Comparison of ENCODE assay signal across 8 cellular contexts in the genomic region with DNA sequence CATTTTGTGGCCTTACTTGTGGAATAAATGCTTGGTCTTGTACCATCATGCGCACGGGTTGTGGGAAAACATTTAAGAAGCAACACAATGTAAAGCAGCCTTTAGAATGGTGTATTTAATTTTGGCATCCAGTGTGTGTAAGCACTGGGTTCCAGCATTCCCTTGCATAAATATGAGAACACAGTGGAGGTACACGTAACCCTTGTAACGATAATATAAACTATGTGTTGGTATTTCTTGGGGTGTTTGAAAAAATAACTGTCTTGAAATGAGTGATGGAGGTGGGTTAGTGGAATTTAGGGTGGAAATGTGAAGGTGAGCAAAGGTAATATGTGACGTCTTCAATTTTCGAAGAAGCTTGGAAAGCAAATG. TPM values are rescaled to one million over a fixed set of nuclear protein-coding genes. Genes with fewer than 3 reads are reported as not detected.
A peak's percentile ranks its signal among the peaks of the same experiment; 100 is the strongest.
DNase-seq lines count a peak whose midpoint lies in the region; ATAC-seq and TF ChIP-seq lines count a peak whose summit lies in the region.

No MANE protein-coding gene starts in this region.

- POLR2A ChIA-PET in naive thymus-derived CD8-positive, alpha-beta T cell (lab: Charles Lee) = no interaction called here

- no peaks in the 10 kb centered on the region for H3K9me3 Mint-ChIP-seq in dendritic cell treated with granulocyte-macrophage colony-stimulating factor and Interleukin-4, amounts not matched to agents 40 ng/mL and 50 ng/mL, for 4 days
- peaks cover 0 to 2% (median 0%) of the 10 kb centered on the region in 9 donors for H3K9me3 Mint-ChIP-seq in naive thymus-derived CD8-positive, alpha-beta T cell

- intact Hi-C loops in dendritic cell treated with granulocyte-macrophage colony-stimulating factor and Interleukin-4, amounts not matched to agents 40 ng/mL and 50 ng/mL, for 4 days (cut with micrococcal nuclease) = loop anchor here (10.0 kb wide), 1 partner anchor 1520 kb away; a partner anchor contains a TSS

- peaks cover 17% of the 10 kb centered on the region for H3K4me1 Mint-ChIP-seq in dendritic cell treated with granulocyte-macrophage colony-stimulating factor and Interleukin-4, amounts not matched to agents 40 ng/mL and 50 ng/mL, for 4 days (ENCODE audit: low read depth)
- H3K4me1 Mint-ChIP-seq in naive thymus-derived CD8-positive, alpha-beta T cell = peaks cover 13 to 52% (median 34%) of the 10 kb centered on the region in 4 donors

- no peak for DNase-seq in AG09309 (ENCODE audit: low read depth)
- DNase-seq in LNCaP clone FGC (ENCODE audit: low read depth) = no peak
- no peak for DNase-seq in naive thymus-derived CD8-positive, alpha-beta T cell
- no peak for DNase-seq in NCI-H748 treated with DMSO at 0.1 percent for 48 hours (lab: John Stamatoyannopoulos, UW)
- no peak for DNase-seq in germinal center (ENCODE audit: low spot score)
- no peak for DNase-seq in NCI-H2227 (lab: John Stamatoyannopoulos, UW; ENCODE audit: unreplicated experiment)

- peaks cover 25% of the 10 kb centered on the region for H3K36me3 Mint-ChIP-seq in dendritic cell treated with granulocyte-macrophage colony-stimulating factor and Interleukin-4, amounts not matched to agents 40 ng/mL and 50 ng/mL, for 4 days (ENCODE audit: low read depth)
- H3K36me3 Mint-ChIP-seq in naive thymus-derived CD8-positive, alpha-beta T cell = no peaks in the 10 kb centered on the region

- peak overlapping the region; percentile 93 for H3K4me3 Mint-ChIP-seq in dendritic cell treated with granulocyte-macrophage colony-stimulating factor and Interleukin-4, amounts not matched to agents 40 ng/mL and 50 ng/mL, for 4 days
- peak overlapping the region; percentile 69 to 99 (median 91) for H3K4me3 Mint-ChIP-seq in naive thymus-derived CD8-positive, alpha-beta T cell

- peaks cover 8% of the 10 kb centered on the region for H3K27me3 Mint-ChIP-seq in dendritic cell treated with granulocyte-macrophage colony-stimulating factor and Interleukin-4, amounts not matched to agents 40 ng/mL and 50 ng/mL, for 4 days
- no peaks in the 10 kb centered on the region for H3K27me3 Mint-ChIP-seq in naive thymus-derived CD8-positive, alpha-beta T cell

- peak overlapping the region; percentile 86 for H3K27ac Mint-ChIP-seq in dendritic cell treated with granulocyte-macrophage colony-stimulating factor and Interleukin-4, amounts not matched to agents 40 ng/mL and 50 ng/mL, for 4 days
- peak overlapping the region; percentile 56 to 95 (median 86) for H3K27ac Mint-ChIP-seq in naive thymus-derived CD8-positive, alpha-beta T cell

- peak overlapping the region; percentile 77 for H3K4me3 ChIP-seq in AG09309 (ENCODE audit: control insufficient read depth, low read depth, low read length)
- H3K4me3 ChIP-seq in LNCaP clone FGC (ENCODE audit: low read depth, low read length) = peak overlapping the region; percentile 80

- ATAC-seq in naive thymus-derived CD8-positive, alpha-beta T cell = no peak
- no peak for ATAC-seq in GM18861 (IDR thresholded peaks at IDR 0.05; ENCODE audit: unreplicated experiment)

- TF ChIP-seq CTCF in AG09309 (IDR thresholded peaks at IDR 0.05; ENCODE audit: control insufficient read depth, insufficient read depth, low read depth, low read length, missing control alignments) (no peak), LNCaP clone FGC (IDR thresholded peaks at IDR 0.05; ENCODE audit: control insufficient read depth, extremely low read depth, insufficient read depth) (no peak)

RNA-seq across cellular contexts. Expression of a gene that starts 2.1 kb away (rescaled TPM):
- 10 to 100 TPM; 57.5 to 58.4 TPM for total RNA-seq in naive thymus-derived CD8-positive, alpha-beta T cell
- polyA plus RNA-seq in naive thymus-derived CD8-positive, alpha-beta T cell = 10 to 100 TPM; 14.5 to 16.0 (median 15.9) TPM
